In genomic region chr10:97025613-97026242, GRCh38 we compare ENCODE assay signal across 8 cellular contexts.
DNase-seq lines count a peak whose midpoint lies in the region; ATAC-seq and TF ChIP-seq lines count a peak whose summit lies in the region.

No MANE protein-coding gene starts in this region.

- CTCF ChIA-PET in activated naive CD4-positive, alpha-beta T cell treated with anti-CD3 and anti-CD28 coated beads for 36 hours (lab: Charles Lee): interaction anchor here (0.6 to 4.8 kb wide), 62 partner anchors 8 to 655 kb away, joined by 3 to 62 read pairs (median 4); no protein-coding TSS in a partner anchor

- ATAC-seq in GM21529 (IDR thresholded peaks at IDR 0.05; ENCODE audit: unreplicated experiment) (peak; percentile 42), HG03520 (IDR thresholded peaks at IDR 0.05; ENCODE audit: unreplicated experiment) (no peak)

- H3K27ac Mint-ChIP-seq in activated naive CD4-positive, alpha-beta T cell treated with anti-CD3 and anti-CD28 coated beads for 36 hours: no peak overlapping the region
- H3K27ac Mint-ChIP-seq in glutamatergic neuron (ENCODE audit: unreplicated experiment): no peak overlapping the region

- peaks cover 2% of the 10 kb centered on the region for H3K4me1 Mint-ChIP-seq in activated naive CD4-positive, alpha-beta T cell treated with anti-CD3 and anti-CD28 coated beads for 36 hours (ENCODE audit: low read depth)
- no peaks in the 10 kb centered on the region for H3K4me1 Mint-ChIP-seq in glutamatergic neuron (ENCODE audit: low read depth, unreplicated experiment)

- H3K9me3 Mint-ChIP-seq in activated naive CD4-positive, alpha-beta T cell treated with anti-CD3 and anti-CD28 coated beads for 36 hours: no peaks in the 10 kb centered on the region
- H3K9me3 Mint-ChIP-seq in glutamatergic neuron (ENCODE audit: unreplicated experiment): no peaks in the 10 kb centered on the region

- H3K27me3 Mint-ChIP-seq in activated naive CD4-positive, alpha-beta T cell treated with anti-CD3 and anti-CD28 coated beads for 36 hours (ENCODE audit: low read depth): no peaks in the 10 kb centered on the region
- H3K27me3 Mint-ChIP-seq in glutamatergic neuron (ENCODE audit: unreplicated experiment): peaks cover 2% of the 10 kb centered on the region

- intact Hi-C loops in activated naive CD4-positive, alpha-beta T cell treated with anti-CD3 and anti-CD28 coated beads for 36 hours (cut with micrococcal nuclease): loop anchor here (1.0 to 5.0 kb wide), 4 partner anchors 115 to 628 kb away; no protein-coding TSS in a partner anchor
- intact Hi-C loops in posterior vena cava (cut with DNase I): no loop called here

- no peaks in the 10 kb centered on the region for H3K36me3 Mint-ChIP-seq in activated naive CD4-positive, alpha-beta T cell treated with anti-CD3 and anti-CD28 coated beads for 36 hours (ENCODE audit: low read depth)
- no peaks in the 10 kb centered on the region for H3K36me3 Mint-ChIP-seq in glutamatergic neuron (ENCODE audit: unreplicated experiment)

- TF ChIP-seq CTCF in glutamatergic neuron (IDR thresholded peaks at IDR 0.05; ENCODE audit: partially characterized antibody, unreplicated experiment): peak; percentile 88

- no peak overlapping the region for H3K4me3 Mint-ChIP-seq in activated naive CD4-positive, alpha-beta T cell treated with anti-CD3 and anti-CD28 coated beads for 36 hours
- no peak overlapping the region for H3K4me3 Mint-ChIP-seq in glutamatergic neuron (ENCODE audit: unreplicated experiment)

- peak; percentile 83 for DNase-seq in Ammon's horn (ENCODE audit: low spot score)
- peak; percentile 78 for DNase-seq in OCI-M1 (lab: John Stamatoyannopoulos, UW)
- peak; percentile 80 for DNase-seq in activated naive CD4-positive, alpha-beta T cell treated with anti-CD3 and anti-CD28 coated beads for 36 hours
- peak; percentile 67 for DNase-seq in glutamatergic neuron
- DNase-seq in posterior vena cava (ENCODE audit: low spot score): peak; percentile 62
- no peak for DNase-seq in GOT3 (lab: John Stamatoyannopoulos, UW)
